ENCODE assay signal across 1 cellular context in the genomic region with DNA sequence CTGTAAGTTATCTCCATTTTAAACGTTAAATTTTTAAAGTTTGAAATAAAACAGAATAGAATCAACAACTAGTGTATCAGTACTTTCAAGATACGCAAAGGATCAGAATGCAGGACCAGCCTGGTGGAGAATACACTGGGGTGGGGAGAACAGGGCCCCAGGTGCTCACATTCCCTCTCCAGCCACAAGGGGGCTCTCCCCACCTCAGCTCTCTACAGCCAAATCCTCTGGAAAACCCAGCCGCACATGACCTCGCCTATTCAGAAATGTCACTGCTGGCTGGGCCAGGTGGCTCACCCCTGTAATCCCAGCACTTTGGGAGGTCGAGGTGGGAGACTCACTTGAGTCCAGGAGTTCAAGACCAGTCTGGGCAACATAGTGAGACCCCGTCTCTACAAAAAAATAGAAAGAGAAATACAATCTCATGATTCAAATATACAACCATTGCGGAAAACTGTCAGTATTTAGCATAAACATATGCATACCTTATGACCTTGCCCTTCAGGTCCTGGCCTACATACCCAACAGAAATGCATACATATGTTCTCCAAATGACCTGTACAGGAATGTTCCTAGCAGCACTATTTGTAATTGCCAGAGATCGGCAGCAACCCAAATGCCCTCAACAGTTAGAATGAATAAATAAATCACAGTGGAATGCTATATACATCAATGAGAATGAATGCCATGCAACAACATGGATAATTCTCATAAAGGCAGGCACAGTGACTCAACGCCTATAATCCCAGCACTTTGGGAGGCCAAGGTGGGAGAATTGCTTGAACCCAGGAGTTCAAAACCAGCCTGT.
TF ChIP-seq lines count a peak whose summit lies in the region.

No MANE protein-coding gene starts in this region.

TF ChIP-seq in liver, 16 proteins besides CTCF, POLR2A, EP300 and RAD21 (continued from another document):
- TF ChIP-seq, protein P1, sequence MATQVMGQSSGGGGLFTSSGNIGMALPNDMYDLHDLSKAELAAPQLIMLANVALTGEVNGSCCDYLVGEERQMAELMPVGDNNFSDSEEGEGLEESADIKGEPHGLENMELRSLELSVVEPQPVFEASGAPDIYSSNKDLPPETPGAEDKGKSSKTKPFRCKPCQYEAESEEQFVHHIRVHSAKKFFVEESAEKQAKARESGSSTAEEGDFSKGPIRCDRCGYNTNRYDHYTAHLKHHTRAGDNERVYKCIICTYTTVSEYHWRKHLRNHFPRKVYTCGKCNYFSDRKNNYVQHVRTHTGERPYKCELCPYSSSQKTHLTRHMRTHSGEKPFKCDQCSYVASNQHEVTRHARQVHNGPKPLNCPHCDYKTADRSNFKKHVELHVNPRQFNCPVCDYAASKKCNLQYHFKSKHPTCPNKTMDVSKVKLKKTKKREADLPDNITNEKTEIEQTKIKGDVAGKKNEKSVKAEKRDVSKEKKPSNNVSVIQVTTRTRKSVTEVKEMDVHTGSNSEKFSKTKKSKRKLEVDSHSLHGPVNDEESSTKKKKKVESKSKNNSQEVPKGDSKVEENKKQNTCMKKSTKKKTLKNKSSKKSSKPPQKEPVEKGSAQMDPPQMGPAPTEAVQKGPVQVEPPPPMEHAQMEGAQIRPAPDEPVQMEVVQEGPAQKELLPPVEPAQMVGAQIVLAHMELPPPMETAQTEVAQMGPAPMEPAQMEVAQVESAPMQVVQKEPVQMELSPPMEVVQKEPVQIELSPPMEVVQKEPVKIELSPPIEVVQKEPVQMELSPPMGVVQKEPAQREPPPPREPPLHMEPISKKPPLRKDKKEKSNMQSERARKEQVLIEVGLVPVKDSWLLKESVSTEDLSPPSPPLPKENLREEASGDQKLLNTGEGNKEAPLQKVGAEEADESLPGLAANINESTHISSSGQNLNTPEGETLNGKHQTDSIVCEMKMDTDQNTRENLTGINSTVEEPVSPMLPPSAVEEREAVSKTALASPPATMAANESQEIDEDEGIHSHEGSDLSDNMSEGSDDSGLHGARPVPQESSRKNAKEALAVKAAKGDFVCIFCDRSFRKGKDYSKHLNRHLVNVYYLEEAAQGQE (IDR thresholded peaks at IDR 0.05), result no peak
- TF ChIP-seq FOXA2 (IDR thresholded peaks at IDR 0.05) (no peak), RXRA (IDR thresholded peaks at IDR 0.05) (no peak), HNF4A (conservative IDR thresholded peaks at IDR 0.05) (no peak)
TF ChIP-seq in liver: peak in this region for 0.
